Comparison of ENCODE assay signal across 9 cellular contexts in genomic region chr9:107737987-107738743, GRCh38.
A peak's percentile ranks its signal among the peaks of the same experiment; 100 is the strongest.
DNase-seq lines count a peak whose midpoint lies in the region; ATAC-seq and TF ChIP-seq lines count a peak whose summit lies in the region.
"Had no signal": no experiment of that assay in that cellular context is flagged by ENCODE, and none has a peak within 500 bp of the region (broad histone marks: within the 10 kb centered on the region; RNA-seq: fewer than 3 reads in every experiment).

No MANE protein-coding gene starts in this region.

- H3K36me3 Mint-ChIP-seq in osteocyte (ENCODE audit: unreplicated experiment) = no peaks in the 10 kb centered on the region

- H3K4me3 Mint-ChIP-seq in osteocyte (ENCODE audit: unreplicated experiment) = no peak overlapping the region

- no peak for ATAC-seq in HG03135 (IDR thresholded peaks at IDR 0.05; ENCODE audit: unreplicated experiment)
- no peak for ATAC-seq in HG03442 (IDR thresholded peaks at IDR 0.05; ENCODE audit: unreplicated experiment)

- peak; percentile 72 for DNase-seq in Daoy (ENCODE audit: low read depth)
- DNase-seq in NCI-H226 = peak; percentile 8
- DNase-seq in epithelial cell of prostate (ENCODE audit: low read depth, low spot score) = peak; percentile 88
- no peak for DNase-seq in osteocyte (ENCODE audit: extremely low spot score, unreplicated experiment)
- DNase-seq in activated CD8-positive, alpha-beta memory T cell treated with anti-CD3 and anti-CD28 coated beads, Interleukin-2, amount 50 U/mL, for 4 hours = no peak
- DNase-seq in NCI-H526 treated with DMSO at 0.1 percent for 48 hours (lab: John Stamatoyannopoulos, UW) = no peak
- DNase-seq: NCI-H146 had no signal

- H3K27me3 Mint-ChIP-seq in osteocyte (ENCODE audit: unreplicated experiment) = no peaks in the 10 kb centered on the region

- peaks cover 37% of the 10 kb centered on the region for H3K4me1 Mint-ChIP-seq in osteocyte (ENCODE audit: unreplicated experiment)

- peak overlapping the region; percentile 92 for H3K27ac ChIP-seq in epithelial cell of prostate

- H3K27ac Mint-ChIP-seq in osteocyte (ENCODE audit: unreplicated experiment) = peak overlapping the region; percentile 74

- no peak for TF ChIP-seq CTCF in osteocyte (IDR thresholded peaks at IDR 0.05)

- H3K9me3 Mint-ChIP-seq in osteocyte (ENCODE audit: unreplicated experiment) = no peaks in the 10 kb centered on the region

Comparison
In these comparisons a context has a peak if more than half of its experiments do, and no peak if none do; other contexts are left out.
1. DNase-seq: peak in Daoy (single experiment), NCI-H226 (single experiment) and epithelial cell of prostate (single experiment); none in osteocyte (single experiment), activated CD8-positive, alpha-beta memory T cell treated with anti-CD3 and anti-CD28 coated beads, Interleukin-2, amount 50 U/mL, for 4 hours (single experiment) and NCI-H526 treated with DMSO at 0.1 percent for 48 hours (single experiment).